In genomic region chr12:132295101-132295526, GRCh38 we compare ENCODE assay signal across 17 cellular contexts. TPM values are rescaled to one million over a fixed set of nuclear protein-coding genes. Genes with fewer than 3 reads are reported as not detected.
DNase-seq lines count a peak whose midpoint lies in the region; ATAC-seq, FAIRE-seq and TF ChIP-seq lines count a peak whose summit lies in the region.
"Had no signal": no experiment of that assay in that cellular context is flagged by ENCODE, and none has a peak within 500 bp of the region (broad histone marks: within the 10 kb centered on the region; RNA-seq: fewer than 3 reads in every experiment).

No MANE protein-coding gene starts in this region.

- TF ChIP-seq CTCF in RWPE2 (IDR thresholded peaks at IDR 0.05; ENCODE audit: poor library complexity, severe bottlenecking) (no peak), kidney (IDR thresholded peaks at IDR 0.05; ENCODE audit: borderline replicate concordance, extremely low read depth, insufficient read depth) (no peak), psoas muscle (IDR thresholded peaks at IDR 0.05) (no peak)

- in situ Hi-C loops in G401 (cut with HindIII; ENCODE audit: low sequenced_read_pairs) = no loop called here

- ATAC-seq in RWPE2 (ENCODE audit: low read depth) (no peak), psoas muscle (no peak), GM19023 (IDR thresholded peaks at IDR 0.05; ENCODE audit: unreplicated experiment) (no peak)

- H3K4me3 ChIP-seq in RWPE2 (ENCODE audit: severe bottlenecking) (no peak overlapping the region), kidney (ENCODE audit: low read length in 2 of 2) (no peak overlapping the region), psoas muscle (no peak overlapping the region)
- H3K4me3 ChIP-seq: HAP-1 had no signal

- H3K27ac ChIP-seq in RWPE2 (ENCODE audit: poor library complexity, severe bottlenecking) (no peak overlapping the region), kidney (ENCODE audit: low read depth in 2 of 2, low read length in 2 of 2) (no peak overlapping the region), psoas muscle (no peak overlapping the region)

- no peaks in the 10 kb centered on the region for H3K4me1 ChIP-seq in RWPE2 (ENCODE audit: insufficient read depth, poor library complexity, severe bottlenecking)
- H3K4me1 ChIP-seq in kidney (ENCODE audit: control insufficient read depth in 1 of 2, insufficient read depth in 1 of 2, low read depth in 1 of 2, low read length in 2 of 2) = no peaks in the 10 kb centered on the region
- H3K4me1 ChIP-seq in psoas muscle = no peaks in the 10 kb centered on the region
- H3K4me1 ChIP-seq: HAP-1 had no signal

- DNase-seq in G401 (ENCODE audit: low spot score) = peak; percentile 80
- DNase-seq in RWPE2 (ENCODE audit: low spot score) = peak; percentile 48
- peak; percentile 75 for DNase-seq in kidney
- DNase-seq in psoas muscle = peak; percentile 6 to 20
- DNase-seq in kidney tubule cell (ENCODE audit: low spot score) = no peak
- DNase-seq in NCI-H446 (lab: John Stamatoyannopoulos, UW) = no peak
- DNase-seq: Calu3; CD4-positive, alpha-beta T cell; DMS79; GOT3; HFFc6 had no signal

- no peaks in the 10 kb centered on the region for H3K9me3 ChIP-seq in RWPE2 (ENCODE audit: severe bottlenecking)
- H3K9me3 ChIP-seq in kidney (ENCODE audit: control insufficient read depth in 1 of 2, low read length in 2 of 2) = no peaks in the 10 kb centered on the region
- H3K9me3 ChIP-seq in psoas muscle = no peaks in the 10 kb centered on the region
- H3K9me3 ChIP-seq: HAP-1 had no signal

- H3K27me3 ChIP-seq in RWPE2 (ENCODE audit: insufficient read depth, poor library complexity, severe bottlenecking) (peaks cover 3% of the 10 kb centered on the region), psoas muscle (ENCODE audit: insufficient read depth in 3 of 3, low read length in 2 of 3) (peaks cover 0 to 51% (median 11%) of the 10 kb centered on the region in 3 donors)

- H3K36me3 ChIP-seq in RWPE2 (ENCODE audit: low read depth) (no peaks in the 10 kb centered on the region), kidney (ENCODE audit: control insufficient read depth in 1 of 2, insufficient read depth in 2 of 2, low read length in 2 of 2) (no peaks in the 10 kb centered on the region), psoas muscle (ENCODE audit: insufficient read depth in 1 of 2, low read depth in 1 of 2) (no peaks in the 10 kb centered on the region)
- H3K36me3 ChIP-seq: HAP-1 had no signal

- H3K9ac ChIP-seq in kidney (ENCODE audit: low read length in 2 of 2) = no peak overlapping the region

- intact Hi-C loops in kidney (cut with DNase I) (no loop called here), psoas muscle (cut with DNase I) (no loop called here)

- WGBS in psoas muscle, 3 donors = 77 to 80% (median 80%) methylated on average over 15 to 18 of the region's 18 CpGs

- FAIRE-seq in kidney (lab: Jason Lieb, UNC) = no peak
- FAIRE-seq: A204.1, G401.6, GM12891, GM19239 had no signal

RNA-seq across cellular contexts. Expression of gene GALNT9, which starts 34.3 kb away (rescaled TPM):
- 0.10 TPM in 1 of 2 replicates, not detected in the other for total RNA-seq in G401 (2014; rRNA removed; shearing (Covaris generic))
- total RNA-seq in kidney (20.7 TPM), psoas muscle (not detected)
- polyA plus RNA-seq in kidney (ENCODE audit: insufficient read depth, low read depth, low replicate concordance) (4.8 TPM), psoas muscle (under 1 TPM; 0.01 to 0.21 (median 0.08) TPM)
- total RNA-seq: CD4-positive, alpha-beta T cell; HFFc6 had no signal

Comparison
In these comparisons a context has a peak if more than half of its experiments do, and no peak if none do; other contexts are left out.
1. DNase-seq: peak in G401 (single experiment), RWPE2 (single experiment), kidney (single experiment) and psoas muscle (2 of 2); none in kidney tubule cell (single experiment) and NCI-H446 (0 of 2).
2. RNA of gene GALNT9, which starts 34.3 kb away (total RNA-seq): 20.7 TPM in kidney (single experiment); 0.10 TPM in G401 and not detected in psoas muscle; every median in the first group is over 10 times any median in the second.